In genomic region chr17:17504341-17505140, GRCh38 we compare ENCODE assay signal across 1 cellular context.
TF ChIP-seq lines count a peak whose summit lies in the region.

No MANE protein-coding gene starts in this region.

TF ChIP-seq in WTC11, 78 proteins besides CTCF, POLR2A, EP300 and RAD21 (continued from another document):
- TF ChIP-seq ZNF425 (CRISPR knock-in tag; conservative IDR thresholded peaks at IDR 0.05) (no peak), ZNF416 (CRISPR knock-in tag; IDR thresholded peaks at IDR 0.05) (no peak), SOX15 (CRISPR knock-in tag; IDR thresholded peaks at IDR 0.05) (no peak), AR (CRISPR knock-in tag; IDR thresholded peaks at IDR 0.05) (no peak), RORB (CRISPR knock-in tag; IDR thresholded peaks at IDR 0.05) (no peak)
TF ChIP-seq in WTC11: peak in this region for 0.
